10 cellular contexts compared by ENCODE assay signal in the genomic region with DNA sequence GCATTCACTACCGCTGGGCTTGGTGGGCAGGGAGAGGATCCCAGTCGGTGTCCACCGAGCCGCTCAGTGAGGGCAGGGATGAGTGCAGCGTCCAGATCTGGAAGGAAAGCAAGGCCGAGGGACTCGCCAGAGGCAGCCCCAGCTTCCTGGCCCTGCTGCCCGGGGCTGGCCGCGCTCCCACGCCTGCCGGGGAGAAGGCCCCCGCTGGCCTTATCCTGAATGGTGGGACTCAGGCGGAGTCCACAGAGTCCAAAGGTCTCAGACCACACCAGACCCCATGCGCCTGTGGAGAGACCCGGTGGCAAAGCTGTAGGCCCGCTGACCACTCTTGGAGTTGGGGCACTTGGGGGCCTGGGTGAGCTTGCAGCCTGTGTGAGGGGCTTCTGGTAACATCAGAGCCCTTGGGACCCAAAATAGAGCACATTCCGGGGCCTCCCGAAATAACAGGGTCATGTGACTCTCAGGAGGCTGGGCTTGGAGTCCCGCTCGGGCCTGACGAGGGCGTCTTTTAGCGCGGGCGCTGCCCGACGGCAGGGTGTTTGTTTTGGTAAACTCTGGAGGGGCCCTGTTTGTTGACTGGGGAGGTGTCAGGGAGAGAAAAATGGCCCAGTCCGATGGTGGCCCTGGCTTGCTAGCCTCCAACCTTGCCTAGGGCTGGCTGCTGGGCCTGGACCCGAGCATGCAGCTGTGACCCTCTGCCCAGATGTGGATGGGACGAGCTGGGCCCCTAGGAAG.
DNase-seq lines count a peak whose midpoint lies in the region; ATAC-seq and TF ChIP-seq lines count a peak whose summit lies in the region.
"Had no signal": no experiment of that assay in that cellular context is flagged by ENCODE, and none has a peak within 500 bp of the region (broad histone marks: within the 10 kb centered on the region; RNA-seq: fewer than 3 reads in every experiment).

No MANE protein-coding gene starts in this region.

- DNase-seq in foreskin melanocyte: peak; percentile 45
- DNase-seq in islet precursor cell: no peak
- DNase-seq in NCI-H748 (lab: John Stamatoyannopoulos, UW; ENCODE audit: unreplicated experiment): no peak
- no peak for DNase-seq in SW 1271 (lab: John Stamatoyannopoulos, UW)
- DNase-seq: activated T-cell treated with anti-CD3 and anti-CD28 coated beads, Interleukin-2, amount 50 U/mL, for 48 hours; NCI-H774 had no signal

- H3K4me2 ChIP-seq in BLaER1 (peak overlapping the region; percentile 95), parathyroid adenoma (ENCODE audit: low read length) (peak overlapping the region; percentile 96)

- H4K20me1 ChIP-seq in BLaER1: peaks cover 72% of the 10 kb centered on the region

- peaks cover 69% of the 10 kb centered on the region for H3K79me2 ChIP-seq in parathyroid adenoma

- H2AFZ ChIP-seq in parathyroid adenoma: no peak overlapping the region

- peak overlapping the region; percentile 93 for H3K4me3 ChIP-seq in BLaER1
- peak overlapping the region; percentile 88 for H3K4me3 ChIP-seq in parathyroid adenoma (ENCODE audit: low read depth, low read length)

- H3K9me3 ChIP-seq in BLaER1 (no peaks in the 10 kb centered on the region), parathyroid adenoma (ENCODE audit: control insufficient read depth, low read length) (no peaks in the 10 kb centered on the region)

- H3K36me3 ChIP-seq in BLaER1: no peaks in the 10 kb centered on the region; the same call in 1 of the 2 replicates
- H3K36me3 ChIP-seq in parathyroid adenoma (ENCODE audit: control insufficient read depth, insufficient read depth, low read length): no peaks in the 10 kb centered on the region

- no peak for ATAC-seq in GM21526 (IDR thresholded peaks at IDR 0.05; ENCODE audit: low FRiP score, unreplicated experiment)

- H3K27ac ChIP-seq in BLaER1 (peak overlapping the region; percentile 89), VCaP (peak overlapping the region; percentile 92), parathyroid adenoma (peak overlapping the region; percentile 84)

- H3K4me1 ChIP-seq in BLaER1: peaks cover 80% of the 10 kb centered on the region
- peaks cover 25% of the 10 kb centered on the region for H3K4me1 ChIP-seq in parathyroid adenoma

- TF ChIP-seq CTCF in VCaP (conservative IDR thresholded peaks at IDR 0.05) (no peak), parathyroid adenoma (IDR thresholded peaks at IDR 0.05) (peak; percentile 14)

- H3K27me3 ChIP-seq in BLaER1: no peaks in the 10 kb centered on the region
- no peaks in the 10 kb centered on the region for H3K27me3 ChIP-seq in parathyroid adenoma (ENCODE audit: control insufficient read depth, insufficient read depth, low read length)

- peak overlapping the region; percentile 89 for H3K9ac ChIP-seq in BLaER1
- peak overlapping the region; percentile 46 for H3K9ac ChIP-seq in parathyroid adenoma
